26 cellular contexts compared by ENCODE assay signal in the genomic region with DNA sequence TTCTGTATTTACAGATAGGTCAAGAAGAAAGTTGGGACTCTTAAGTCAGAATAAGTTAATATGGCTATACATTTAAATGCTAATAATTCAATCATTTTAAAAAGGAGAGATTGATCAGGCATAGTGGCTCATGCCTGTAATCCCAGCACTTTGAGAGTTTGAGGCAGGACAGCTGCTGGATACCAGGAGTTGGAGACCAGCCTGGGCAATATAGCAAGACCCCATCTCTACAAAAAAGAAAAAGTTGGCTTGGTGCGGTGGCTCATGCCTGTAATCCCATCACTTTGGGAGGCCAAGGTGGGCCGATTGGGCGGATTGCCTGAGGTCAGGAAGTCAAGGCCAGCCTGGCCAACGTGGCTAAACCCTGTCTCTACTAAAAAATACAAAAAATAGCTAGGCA. TPM values are rescaled to one million over a fixed set of nuclear protein-coding genes. Genes with fewer than 3 reads are reported as not detected.
"Had no signal": no experiment of that assay in that cellular context is flagged by ENCODE, and none has a peak within 500 bp of the region (broad histone marks: within the 10 kb centered on the region; RNA-seq: fewer than 3 reads in every experiment).

No MANE protein-coding gene starts in this region.

- H3K27ac ChIP-seq: neural progenitor cell, ovary, parathyroid adenoma, psoas muscle, sigmoid colon, stomach, thoracic aorta, thyroid gland, tibial nerve, upper lobe of left lung, vagina had no signal

- H3K9ac ChIP-seq: neural progenitor cell, parathyroid adenoma had no signal

- H2AFZ ChIP-seq: neural progenitor cell, parathyroid adenoma had no signal

- H3K4me3 ChIP-seq: neural progenitor cell, ovary, psoas muscle, sigmoid colon, stomach, thoracic aorta, thyroid gland, tibial nerve, upper lobe of left lung, vagina had no signal

- H3K79me2 ChIP-seq: parathyroid adenoma had no signal

- DNase-seq: naive thymus-derived CD4-positive, alpha-beta T cell; natural killer cell; occipital lobe; ovary; psoas muscle; right cardiac atrium; sigmoid colon; small intestine; stimulated activated CD4-positive, alpha-beta T cell treated with anti-CD3 and anti-CD28 coated beads, Interleukin-15, amount 100 ng/mL, for 24 hours; stimulated activated CD4-positive, alpha-beta T cell treated with anti-CD3 and anti-CD28 coated beads, Interleukin-2, amount 100 ng/mL, for 24 hours; stimulated activated CD4-positive, alpha-beta T cell treated with anti-CD3 and anti-CD28 coated beads, Interleukin-2, amount 100 ng/mL, for 48 hours; stimulated activated CD4-positive, alpha-beta T cell treated with anti-CD3 and anti-CD28 coated beads, Interleukin-4, amount 100 ng/mL, for 24 hours; stimulated activated naive B cell treated with anti-CD40 and anti-IgM and Interleukin-4, amounts not matched to agents 10 μg/mL and 1 μg/mL and 100 μg/mL, for 72 hours; stimulated activated naive CD4-positive, alpha-beta T cell treated with Interleukin-2 at 50 U/mL for 16 hours; stomach; thyroid gland; trophoblast cell; upper lobe of left lung had no signal

- H3K27me3 ChIP-seq: neural progenitor cell, ovary, sigmoid colon, stomach, thyroid gland, tibial nerve, upper lobe of left lung, vagina had no signal

- H3K4me1 ChIP-seq: parathyroid adenoma, psoas muscle, sigmoid colon, thyroid gland, tibial nerve, upper lobe of left lung, vagina had no signal

- FAIRE-seq: small intestine, urothelium cell line had no signal

- H3K36me3 ChIP-seq: neural progenitor cell, ovary, sigmoid colon, stomach, thoracic aorta, thyroid gland, tibial nerve, upper lobe of left lung, vagina had no signal

- H3K9me3 ChIP-seq: ovary, psoas muscle, sigmoid colon, stomach, thoracic aorta, thyroid gland, tibial nerve, upper lobe of left lung, vagina had no signal

- ATAC-seq: naive thymus-derived CD4-positive, alpha-beta T cell; natural killer cell; psoas muscle; right cardiac atrium; stimulated activated effector memory CD8-positive, alpha-beta T cell treated with anti-CD3 and anti-CD28 coated beads, Interleukin-12 subunit alpha, Interleukin-12 subunit beta, amount 100 ng/mL, for 72 hours; stimulated activated naive B cell treated with anti-CD40 and anti-IgM and Interleukin-4, amounts not matched to agents 10 μg/mL and 1 μg/mL and 100 μg/mL, for 72 hours had no signal

- H3K4me2 ChIP-seq: neural progenitor cell had no signal

RNA-seq across cellular contexts. Expression of a gene that starts 15.0 kb away (rescaled TPM):
- total RNA-seq: subcutaneous adipose tissue had no signal
- polyA plus RNA-seq: naive thymus-derived CD4-positive, alpha-beta T cell had no signal
